In the genomic region with DNA sequence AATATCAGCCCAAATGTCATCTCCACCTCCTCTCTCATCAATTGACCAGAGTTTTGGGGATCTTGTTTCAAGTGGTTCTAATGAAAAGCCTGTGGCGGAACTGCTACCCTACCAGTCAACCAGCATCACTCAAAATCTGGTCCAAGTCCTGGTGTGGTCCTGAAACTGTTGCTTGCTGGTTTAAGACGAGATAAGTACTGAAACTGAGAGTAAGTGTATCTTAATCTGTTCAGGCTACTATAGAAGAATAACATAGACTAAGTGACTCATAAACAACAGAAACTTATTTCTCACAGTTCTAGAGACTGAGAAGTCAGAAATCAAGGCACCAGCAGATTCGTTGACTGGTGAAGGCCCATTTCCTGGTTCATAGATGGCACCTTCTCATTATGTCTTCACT, we compare ENCODE assay signal across 9 cellular contexts. TPM values are rescaled to one million over a fixed set of nuclear protein-coding genes. Genes with fewer than 3 reads are reported as not detected.
DNase-seq lines count a peak whose midpoint lies in the region; ATAC-seq lines count a peak whose summit lies in the region.
"Had no signal": no experiment of that assay in that cellular context is flagged by ENCODE, and none has a peak within 500 bp of the region (broad histone marks: within the 10 kb centered on the region; RNA-seq: fewer than 3 reads in every experiment).

No MANE protein-coding gene starts in this region.

- no peak overlapping the region for H3K27ac Mint-ChIP-seq in CD4-positive, alpha-beta memory T cell
- H3K27ac Mint-ChIP-seq: activated CD4-positive, alpha-beta T cell treated with anti-CD3 and anti-CD28 coated beads, Interleukin-2, amount 10 ng/mL, durations not matched to agents 24 days and 14 days had no signal

- H3K36me3 ChIP-seq in CD4-positive, alpha-beta memory T cell (ENCODE audit: insufficient read depth, low read length) = no peaks in the 10 kb centered on the region

- no peaks in the 10 kb centered on the region for H3K27me3 ChIP-seq in CD4-positive, alpha-beta memory T cell (ENCODE audit: insufficient read depth, low read length)

- CTCF ChIA-PET in CD4-positive, alpha-beta memory T cell (lab: Charles Lee; ENCODE audit: partially characterized antibody) = no interaction called here

- intact Hi-C loops in CD4-positive, alpha-beta memory T cell (cut with micrococcal nuclease) = no loop called here

- no peaks in the 10 kb centered on the region for H3K9me3 Mint-ChIP-seq in CD4-positive, alpha-beta memory T cell

- peaks cover 7 to 13% (median 9%) of the 10 kb centered on the region in 4 donors for H3K4me1 Mint-ChIP-seq in CD4-positive, alpha-beta memory T cell

- ATAC-seq in GM18520 (IDR thresholded peaks at IDR 0.05; ENCODE audit: unreplicated experiment) = peak; percentile 97
- ATAC-seq in GM21423 (IDR thresholded peaks at IDR 0.05; ENCODE audit: unreplicated experiment) = peak; percentile 94
- ATAC-seq in HG03175 (IDR thresholded peaks at IDR 0.05; ENCODE audit: unreplicated experiment) = peak; percentile 99
- ATAC-seq in esophagus mucosa = peak; percentile 80

- peaks cover 0 to 3% of the 10 kb centered on the region in 2 donors for H3K27me3 Mint-ChIP-seq in CD4-positive, alpha-beta memory T cell

- H3K4me3 Mint-ChIP-seq in CD4-positive, alpha-beta memory T cell = no peak overlapping the region
- H3K4me3 Mint-ChIP-seq: activated CD4-positive, alpha-beta T cell treated with anti-CD3 and anti-CD28 coated beads, Interleukin-2, amount 10 ng/mL, durations not matched to agents 24 days and 14 days had no signal

- POLR2A ChIA-PET in CD4-positive, alpha-beta memory T cell (lab: Charles Lee; ENCODE audit: partially characterized antibody) = no interaction called here

- H3K4me1 ChIP-seq in CD4-positive, alpha-beta memory T cell (ENCODE audit: insufficient read depth, low read length) = no peaks in the 10 kb centered on the region

- H3K27ac ChIP-seq in CD4-positive, alpha-beta memory T cell (ENCODE audit: low read depth, low read length) = no peak overlapping the region

- no peak overlapping the region for H3K4me3 ChIP-seq in CD4-positive, alpha-beta memory T cell (ENCODE audit: low read length in 2 of 2)

- DNase-seq in middle frontal gyrus (ENCODE audit: extremely low spot score, low spot score) (no peak), GF-D8 (lab: John Stamatoyannopoulos, UW) (no peak), RKO (ENCODE audit: low spot score) (no peak)
- no peak for DNase-seq in CD4-positive, alpha-beta memory T cell
- DNase-seq: activated CD4-positive, alpha-beta T cell treated with anti-CD3 and anti-CD28 coated beads, Interleukin-2, amount 10 ng/mL, durations not matched to agents 24 days and 14 days had no signal

- H3K36me3 Mint-ChIP-seq in CD4-positive, alpha-beta memory T cell = no peaks in the 10 kb centered on the region

- H3K9me3 ChIP-seq in CD4-positive, alpha-beta memory T cell (ENCODE audit: control insufficient read depth in 1 of 2, low read length in 2 of 2) = no peaks in the 10 kb centered on the region

RNA-seq across cellular contexts. Expression of a gene that starts 0.9 kb away (rescaled TPM):
- 3.8 TPM for total RNA-seq in esophagus mucosa
- total RNA-seq in CD4-positive, alpha-beta memory T cell = not detected
- polyA plus RNA-seq in CD4-positive, alpha-beta memory T cell = not detected
- total RNA-seq: activated CD4-positive, alpha-beta T cell treated with anti-CD3 and anti-CD28 coated beads, Interleukin-2, amount 10 ng/mL, durations not matched to agents 24 days and 14 days had no signal
